ENCODE assay signal across 8 cellular contexts in genomic region chr17:60026352-60026936, GRCh38. TPM values are rescaled to one million over a fixed set of nuclear protein-coding genes. Genes with fewer than 3 reads are reported as not detected.
DNase-seq lines count a peak whose midpoint lies in the region; ATAC-seq and TF ChIP-seq lines count a peak whose summit lies in the region.
"Not testable (repeated sequence)": the region's sequence is repeated elsewhere in the genome, so short reads cannot be mapped to it uniquely, and the experiment has no call there.

No MANE protein-coding gene starts in this region.

- not testable (repeated sequence) for H3K18ac ChIP-seq in IMR-90 (ENCODE audit: low read depth, low read length); neuronal stem cell (ENCODE audit: low read length)

- not testable (repeated sequence) for H3K27me3 ChIP-seq in CD8-positive, alpha-beta T cell (ENCODE audit: insufficient read depth, low read length); IMR-90 (ENCODE audit: control insufficient read depth, insufficient read depth, low read length); brain microvascular endothelial cell (replicated peaks); foreskin keratinocyte; neuronal stem cell (ENCODE audit: control insufficient read depth in 3 of 3, insufficient read depth in 3 of 3, low read depth in 1 of 3, low read length in 3 of 3); upper lobe of right lung

- H3K9me3 ChIP-seq in CD8-positive, alpha-beta T cell (ENCODE audit: low read length); IMR-90 (ENCODE audit: control insufficient read depth, insufficient read depth, low read length); neuronal stem cell (replicated peaks in 1 of 2; ENCODE audit: control insufficient read depth in 2 of 2, insufficient read depth in 1 of 2, low read depth in 1 of 2, low read length in 2 of 2); upper lobe of right lung: not testable (repeated sequence)

- dilution Hi-C loops in IMR-90 (cut with HindIII; ENCODE audit: low sequenced_read_pairs, unreplicated experiment), result not testable (repeated sequence)

- BruUV-seq in IMR-90 (replicated peaks; lab: Mats Ljungman, UMichigan), result not testable (repeated sequence)

- H3K27ac ChIP-seq in CD8-positive, alpha-beta T cell (ENCODE audit: low read depth, low read length); IMR-90 (ENCODE audit: insufficient read depth, low read length); brain microvascular endothelial cell; foreskin keratinocyte; neuronal stem cell (replicated peaks; ENCODE audit: low read length); upper lobe of right lung: not testable (repeated sequence)

- H3K4me1 ChIP-seq in CD8-positive, alpha-beta T cell (ENCODE audit: insufficient read depth, low read length); IMR-90 (ENCODE audit: control insufficient read depth, insufficient read depth, low read length); foreskin keratinocyte; neuronal stem cell (ENCODE audit: control insufficient read depth in 2 of 2, insufficient read depth in 1 of 2, low read depth in 1 of 2, low read length in 2 of 2); upper lobe of right lung: not testable (repeated sequence)

- H2BK120ac ChIP-seq in IMR-90 (ENCODE audit: low read depth, low read length); neuronal stem cell (ENCODE audit: low read depth, low read length): not testable (repeated sequence)

- H3K56ac ChIP-seq in IMR-90 (ENCODE audit: extremely low read depth, insufficient read depth, low read length), result not testable (repeated sequence)

- not testable (repeated sequence) for H3K9me1 ChIP-seq in IMR-90 (ENCODE audit: insufficient read depth, low read length)

- intact Hi-C loops in CD8-positive, alpha-beta T cell (cut with DNase I, micrococcal nuclease); IMR-90 (cut with micrococcal nuclease); activated B cell treated with CpG ODN at 0.5 μM for 24 hours (cut with micrococcal nuclease); left colon (cut with DNase I, micrococcal nuclease); upper lobe of right lung (cut with DNase I): not testable (repeated sequence)

- H3K23ac ChIP-seq in IMR-90 (ENCODE audit: low read depth, low read length); neuronal stem cell (ENCODE audit: low read depth, low read length, poor library complexity): not testable (repeated sequence)

- POLR2A ChIA-PET in CD8-positive, alpha-beta T cell (lab: Charles Lee); IMR-90 (lab: Charles Lee; ENCODE audit: unreplicated experiment); activated B cell treated with CpG ODN at 0.5 μM for 24 hours (lab: Charles Lee): not testable (repeated sequence)

- ATAC-seq in CD8-positive, alpha-beta T cell, result peak; percentile 26
- ATAC-seq in IMR-90 (ENCODE audit: low read depth) (peak; percentile 67), activated B cell treated with CpG ODN at 0.5 μM for 24 hours (ENCODE audit: low read depth) (peak; percentile 18), foreskin keratinocyte (peak; percentile 47), left colon (peak; percentile 80), upper lobe of right lung (peak; percentile 46)

- not testable (repeated sequence) for TF ChIP-seq CTCF in CD8-positive, alpha-beta T cell (IDR thresholded peaks at IDR 0.05); IMR-90 (conservative IDR thresholded peaks at IDR 0.05; ENCODE audit: low read depth, low read length); activated B cell treated with CpG ODN at 0.5 μM for 24 hours (IDR thresholded peaks at IDR 0.05); brain microvascular endothelial cell (IDR thresholded peaks at IDR 0.05; ENCODE audit: low read depth, low read length, missing control alignments); foreskin keratinocyte (conservative IDR thresholded peaks at IDR 0.05); upper lobe of right lung (IDR thresholded peaks at IDR 0.05)

- not testable (repeated sequence) for H2AFZ ChIP-seq in IMR-90 (replicated peaks; ENCODE audit: low read length, poor library complexity); neuronal stem cell (ENCODE audit: low read length)

- H3K27ac Mint-ChIP-seq in CD8-positive, alpha-beta T cell; activated B cell treated with CpG ODN at 0.5 μM for 24 hours: not testable (repeated sequence)

- WGBS in IMR-90 (ENCODE audit: extremely low coverage in 2 of 2, insufficient read length in 1 of 2), 2 experiments, result no CpG with 5 or more reads among the region's 69 CpGs
- WGBS in neuronal stem cell (ENCODE audit: extremely low coverage in 2 of 2, insufficient read length in 2 of 2, insufficient replicate concordance in 1 of 2), 2 donors, result no CpG with 5 or more reads among the region's 69 CpGs

- H2AK5ac ChIP-seq in IMR-90 (ENCODE audit: low read depth, low read length); neuronal stem cell (ENCODE audit: low read depth, low read length): not testable (repeated sequence)

- not testable (repeated sequence) for H2BK20ac ChIP-seq in IMR-90 (ENCODE audit: low read depth, low read length)

- not testable (repeated sequence) for TF ChIP-seq RAD21 in IMR-90 (IDR thresholded peaks at IDR 0.05; ENCODE audit: low read length)

- not testable (repeated sequence) for H4K5ac ChIP-seq in IMR-90 (ENCODE audit: low read depth, low read length)

- in situ Hi-C loops in IMR-90 (cut with MboI; ENCODE audit: low sequenced_read_pairs); brain microvascular endothelial cell (cut with HindIII; ENCODE audit: low pct_ligation_motif_present, low sequenced_read_pairs): not testable (repeated sequence)

- H3K4me2 ChIP-seq in IMR-90 (ENCODE audit: low read depth, low read length), result not testable (repeated sequence)
- peak overlapping the region; percentile 49 for H3K4me2 ChIP-seq in neuronal stem cell (ENCODE audit: insufficient read depth, low read length, poor library complexity, severe bottlenecking)

- H3K9me3 Mint-ChIP-seq in CD8-positive, alpha-beta T cell; activated B cell treated with CpG ODN at 0.5 μM for 24 hours: not testable (repeated sequence)

- H3K14ac ChIP-seq in IMR-90 (replicated peaks; ENCODE audit: low read depth, low read length); neuronal stem cell (ENCODE audit: low read length): not testable (repeated sequence)

- not testable (repeated sequence) for H3K27me3 Mint-ChIP-seq in CD8-positive, alpha-beta T cell (ENCODE audit: low read depth); activated B cell treated with CpG ODN at 0.5 μM for 24 hours

- not testable (repeated sequence) for H3K4me3 ChIP-seq in CD8-positive, alpha-beta T cell (ENCODE audit: low read depth, low read length); upper lobe of right lung
- H3K4me3 ChIP-seq in IMR-90 (ENCODE audit: insufficient read depth, low read depth, low read length) (peak overlapping the region; percentile 34; the same call in 1 of the 2 replicates), brain microvascular endothelial cell (ENCODE audit: low read depth, low read length) (peak overlapping the region; percentile 37), neuronal stem cell (ENCODE audit: low read length in 2 of 2) (peak overlapping the region; percentile 25 to 72)

- not testable (repeated sequence) for H3K4me1 Mint-ChIP-seq in CD8-positive, alpha-beta T cell (ENCODE audit: low read depth); activated B cell treated with CpG ODN at 0.5 μM for 24 hours

- not testable (repeated sequence) for H3K9ac ChIP-seq in IMR-90 (ENCODE audit: low read depth, low read length); neuronal stem cell (ENCODE audit: low read depth, low read length, poor library complexity)

- H4K91ac ChIP-seq in IMR-90 (ENCODE audit: insufficient read depth, low read depth, low read length); neuronal stem cell (ENCODE audit: low read depth, low read length, poor library complexity): not testable (repeated sequence)

- not testable (repeated sequence) for H3K36me3 ChIP-seq in CD8-positive, alpha-beta T cell (ENCODE audit: insufficient read depth, low read length); IMR-90 (ENCODE audit: control insufficient read depth, insufficient read depth, low read length); brain microvascular endothelial cell (replicated peaks); neuronal stem cell (replicated peaks in 1 of 2; ENCODE audit: control insufficient read depth in 2 of 2, insufficient read depth in 2 of 2, low read length in 2 of 2); upper lobe of right lung

- not testable (repeated sequence) for H3K4ac ChIP-seq in IMR-90 (ENCODE audit: low read depth, low read length); neuronal stem cell (ENCODE audit: low read length)

- CTCF ChIA-PET in CD8-positive, alpha-beta T cell (lab: Charles Lee); IMR-90 (lab: Yijun Ruan, JAX); activated B cell treated with CpG ODN at 0.5 μM for 24 hours (lab: Charles Lee): not testable (repeated sequence)

- not testable (repeated sequence) for H4K20me1 ChIP-seq in IMR-90 (ENCODE audit: insufficient read depth, low read length)

- not testable (repeated sequence) for DNase-seq in CD8-positive, alpha-beta T cell; IMR-90; activated B cell treated with CpG ODN at 0.5 μM for 24 hours; brain microvascular endothelial cell; foreskin keratinocyte; left colon; neuronal stem cell (ENCODE audit: low spot score); upper lobe of right lung

- not testable (repeated sequence) for H3K4me3 Mint-ChIP-seq in CD8-positive, alpha-beta T cell; activated B cell treated with CpG ODN at 0.5 μM for 24 hours

- H3K79me1 ChIP-seq in IMR-90 (ENCODE audit: low read depth in 1 of 2, low read length in 2 of 2); neuronal stem cell (ENCODE audit: low read depth, low read length): not testable (repeated sequence)

- not testable (repeated sequence) for H2AK9ac ChIP-seq in IMR-90 (replicated peaks; ENCODE audit: low read depth, low read length, poor library complexity)

- not testable (repeated sequence) for H4K8ac ChIP-seq in IMR-90 (ENCODE audit: low read depth in 2 of 2, low read length in 2 of 2); neuronal stem cell (ENCODE audit: low read depth, low read length)

- not testable (repeated sequence) for H2BK15ac ChIP-seq in IMR-90 (ENCODE audit: low read depth, low read length); neuronal stem cell (ENCODE audit: low read length)

- H2BK12ac ChIP-seq in neuronal stem cell (ENCODE audit: low read length), result not testable (repeated sequence)

- H3K36me3 Mint-ChIP-seq in CD8-positive, alpha-beta T cell; activated B cell treated with CpG ODN at 0.5 μM for 24 hours (ENCODE audit: low read depth): not testable (repeated sequence)

- not testable (repeated sequence) for H2BK5ac ChIP-seq in IMR-90 (ENCODE audit: low read depth, low read length, poor library complexity, severe bottlenecking); neuronal stem cell (ENCODE audit: low read length)

- TF ChIP-seq POLR2A in IMR-90 (IDR thresholded peaks at IDR 0.05; ENCODE audit: low read depth, low read length), result not testable (repeated sequence)

RNA-seq across cellular contexts. Expression of gene HEATR6, which starts 52.3 kb away (rescaled TPM):
- 1 to 10 TPM; 8.8 to 9.1 TPM for total RNA-seq in CD8-positive, alpha-beta T cell
- total RNA-seq in IMR-90 (2012; rRNA removed) (25.6 and 27.6 TPM in 2 replicates), activated B cell treated with CpG ODN at 0.5 μM for 24 hours (18.2 and 22.3 TPM in 2 replicates), foreskin keratinocyte (14.5 and 20.7 TPM in 2 replicates), left colon (1 to 10 TPM; 9.1 to 9.4 TPM), upper lobe of right lung (26.9 TPM)
- polyA plus RNA-seq in IMR-90 (2012; rRNA removed) (16.7 and 20.2 TPM in 2 replicates), foreskin keratinocyte (6.3 and 7.2 TPM in 2 replicates)
- 6.2 and 14.9 TPM in 2 replicates for polyA plus RNA-seq in IMR-90 (2012; cell fraction: cytosol; rRNA removed)
- 38.1 and 58.8 TPM in 2 replicates for polyA plus RNA-seq in IMR-90 (2012; cell fraction: nucleus; rRNA removed; ENCODE audit: low replicate concordance)
- polyA plus RNA-seq in neuronal stem cell (2013, experiment 1 of 2), result 18.3 TPM
- 18.5 TPM for polyA plus RNA-seq in neuronal stem cell (2013, experiment 2 of 2)

Comparison
In these comparisons a context has a peak if more than half of its experiments do, and no peak if none do; other contexts are left out.
1. ATAC-seq: peak in every context shown above with its lines; median percentile 80 in left colon; 67 in IMR-90; 47 in foreskin keratinocyte; 46 in upper lobe of right lung; 26 in CD8-positive, alpha-beta T cell; 18 in activated B cell treated with CpG ODN at 0.5 μM for 24 hours.